22 cellular contexts compared by ENCODE assay signal in the genomic region with DNA sequence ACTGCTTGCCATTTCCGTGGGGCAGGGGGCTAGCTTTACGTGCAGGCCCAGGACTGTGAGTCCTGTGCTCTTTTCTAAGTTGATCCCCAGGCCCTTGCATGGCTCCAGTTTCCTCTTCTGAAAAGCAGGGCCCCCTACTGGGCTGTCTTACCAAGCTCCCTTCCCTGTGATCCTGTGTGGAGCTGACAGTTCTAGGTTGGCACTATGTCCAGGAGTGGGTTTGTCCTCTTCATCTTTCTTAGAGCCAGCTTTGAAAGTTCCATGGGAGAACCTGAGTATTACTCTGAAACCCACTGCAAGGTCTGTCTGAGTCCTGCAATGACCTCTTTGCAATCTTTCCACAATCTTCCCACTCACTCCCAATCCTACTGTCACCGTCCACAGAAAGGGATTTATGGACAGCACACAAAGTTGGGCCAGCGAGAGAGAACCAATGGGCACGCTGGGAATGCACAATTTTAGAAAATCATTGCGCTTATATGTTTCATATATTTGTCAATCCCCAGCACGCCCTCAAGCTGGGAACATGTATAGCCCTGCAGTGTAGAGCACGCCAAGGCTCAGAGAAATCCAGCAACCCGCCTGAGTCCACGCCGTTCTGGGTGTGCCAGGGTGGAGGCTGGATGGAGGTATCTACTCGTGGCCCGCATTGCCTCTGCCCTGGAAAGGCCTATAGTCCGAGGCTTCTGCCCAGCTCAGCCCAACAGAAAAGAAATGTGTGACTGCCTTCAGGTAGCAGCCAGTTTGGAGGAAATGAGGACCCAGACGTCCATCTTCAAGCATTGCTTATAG. TPM values are rescaled to one million over a fixed set of nuclear protein-coding genes. Genes with fewer than 3 reads are reported as not detected.
DNase-seq lines count a peak whose midpoint lies in the region; ATAC-seq and TF ChIP-seq lines count a peak whose summit lies in the region.
"Had no signal": no experiment of that assay in that cellular context is flagged by ENCODE, and none has a peak within 500 bp of the region (broad histone marks: within the 10 kb centered on the region; RNA-seq: fewer than 3 reads in every experiment).

No MANE protein-coding gene starts in this region.

- peak; percentile 31 for TF ChIP-seq CTCF in NB4 (IDR thresholded peaks at IDR 0.05; ENCODE audit: low read depth, low read length)
- peak; percentile 29 for TF ChIP-seq CTCF in cardiac fibroblast (IDR thresholded peaks at IDR 0.05; ENCODE audit: low read depth, low read length)

- H3K27me3 Mint-ChIP-seq in activated naive CD8-positive, alpha-beta T cell treated with anti-CD3 and anti-CD28 coated beads, Interleukin-2, amount 50 U/mL, for 24 hours, result peaks cover 4% of the 10 kb centered on the region

- H3K27ac Mint-ChIP-seq in activated naive CD8-positive, alpha-beta T cell treated with anti-CD3 and anti-CD28 coated beads, Interleukin-2, amount 50 U/mL, for 24 hours, result no peak overlapping the region
- H3K27ac Mint-ChIP-seq: activated naive CD4-positive, alpha-beta T cell treated with anti-CD3 and anti-CD28 coated beads for 36 hours had no signal

- H3K36me3 Mint-ChIP-seq in activated naive CD8-positive, alpha-beta T cell treated with anti-CD3 and anti-CD28 coated beads, Interleukin-2, amount 50 U/mL, for 24 hours (ENCODE audit: low read depth), result no peaks in the 10 kb centered on the region

- H3K4me1 Mint-ChIP-seq in activated naive CD8-positive, alpha-beta T cell treated with anti-CD3 and anti-CD28 coated beads, Interleukin-2, amount 50 U/mL, for 24 hours, result no peaks in the 10 kb centered on the region

- H3K4me3 ChIP-seq in NB4 (ENCODE audit: low read depth, low read length) (no peak overlapping the region), cardiac fibroblast (replicated peaks in 1 of 2; ENCODE audit: low read depth in 2 of 2, low read length in 2 of 2) (no peak overlapping the region)
- H3K4me3 ChIP-seq: BLaER1, body of pancreas, left lung, ovary, skin epidermis, tibial artery had no signal

- DNase-seq in ELR (ENCODE audit: low read depth) (peak; percentile 26), NB4 (ENCODE audit: low read depth) (no peak), cardiac fibroblast (ENCODE audit: low read depth in 2 of 2) (peak in 1 of 2 donors; percentile 19), left lobe of liver (ENCODE audit: low spot score) (peak; percentile 14), putamen (ENCODE audit: low spot score) (no peak)
- no peak for DNase-seq in effector CD4-positive, alpha-beta T cell
- DNase-seq in activated naive CD8-positive, alpha-beta T cell treated with anti-CD3 and anti-CD28 coated beads, Interleukin-2, amount 50 U/mL, for 24 hours, result no peak
- no peak for DNase-seq in stimulated activated CD4-positive, alpha-beta T cell treated with anti-CD3 and anti-CD28 coated beads, Interleukin-15, amount 100 ng/mL, for 24 hours
- DNase-seq: activated CD4-positive, CD25-positive, alpha-beta regulatory T cell treated with anti-CD3 and anti-CD28 coated beads, Interleukin-2, amount 50 U/mL, for 72 hours; activated naive CD4-positive, alpha-beta T cell treated with anti-CD3 and anti-CD28 coated beads for 36 hours; body of pancreas; DMS153; effector CD8-positive, alpha-beta T cell; NCI-H1105; NCI-H69; ovary; RPMI8226; T-helper 1 cell had no signal

- no peak for ATAC-seq in left lobe of liver
- no peak for ATAC-seq in activated naive CD8-positive, alpha-beta T cell treated with anti-CD3 and anti-CD28 coated beads, Interleukin-2, amount 50 U/mL, for 24 hours
- ATAC-seq: body of pancreas, left lung had no signal

- no peak for TF ChIP-seq POLR2A in NB4 (IDR thresholded peaks at IDR 0.05; ENCODE audit: extremely low read depth, insufficient read length)

- no peak overlapping the region for H3K4me3 Mint-ChIP-seq in activated naive CD8-positive, alpha-beta T cell treated with anti-CD3 and anti-CD28 coated beads, Interleukin-2, amount 50 U/mL, for 24 hours
- H3K4me3 Mint-ChIP-seq: activated naive CD4-positive, alpha-beta T cell treated with anti-CD3 and anti-CD28 coated beads for 36 hours had no signal

- no peaks in the 10 kb centered on the region for H3K9me3 Mint-ChIP-seq in activated naive CD8-positive, alpha-beta T cell treated with anti-CD3 and anti-CD28 coated beads, Interleukin-2, amount 50 U/mL, for 24 hours
- H3K9me3 Mint-ChIP-seq: activated naive CD4-positive, alpha-beta T cell treated with anti-CD3 and anti-CD28 coated beads for 36 hours had no signal

RNA-seq across cellular contexts. Expression of a gene that starts 18.0 kb away (rescaled TPM):
- 2.0 TPM for total RNA-seq in left lobe of liver

Comparison
In these comparisons a context has a peak if more than half of its experiments do, and no peak if none do; other contexts are left out.
1. DNase-seq: peak in ELR (single experiment) and left lobe of liver (single experiment); none in NB4 (single experiment), effector CD4-positive, alpha-beta T cell (single experiment), activated naive CD8-positive, alpha-beta T cell treated with anti-CD3 and anti-CD28 coated beads, Interleukin-2, amount 50 U/mL, for 24 hours (single experiment), stimulated activated CD4-positive, alpha-beta T cell treated with anti-CD3 and anti-CD28 coated beads, Interleukin-15, amount 100 ng/mL, for 24 hours (single experiment) and putamen (single experiment).